ENCODE assay signal across 9 cellular contexts in the genomic region with DNA sequence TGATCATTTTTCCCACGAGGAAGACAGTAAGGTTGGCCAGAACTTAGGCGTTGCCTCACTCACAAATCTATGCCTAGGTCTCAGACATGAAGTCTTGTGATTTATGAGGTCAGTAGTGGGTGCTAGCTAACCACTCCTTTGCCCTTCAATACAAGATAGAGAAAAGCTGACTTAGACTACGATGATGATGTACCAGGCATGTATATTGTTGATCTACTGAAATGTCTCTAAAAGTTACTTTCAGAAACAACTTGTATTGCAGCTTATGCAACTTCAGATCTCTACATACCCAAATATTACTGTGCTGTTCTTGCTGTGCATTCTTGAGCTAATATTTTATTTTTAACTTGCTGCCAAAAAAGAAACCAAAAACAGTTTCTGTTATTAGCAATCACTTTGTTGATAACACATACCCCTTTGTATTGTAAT. TPM values are rescaled to one million over a fixed set of nuclear protein-coding genes. Genes with fewer than 3 reads are reported as not detected.
DNase-seq lines count a peak whose midpoint lies in the region; ATAC-seq and TF ChIP-seq lines count a peak whose summit lies in the region.
"Had no signal": no experiment of that assay in that cellular context is flagged by ENCODE, and none has a peak within 500 bp of the region (broad histone marks: within the 10 kb centered on the region; RNA-seq: fewer than 3 reads in every experiment).

No MANE protein-coding gene starts in this region.

- no peaks in the 10 kb centered on the region for H3K27me3 Mint-ChIP-seq in CD4-positive, CD25-positive, alpha-beta regulatory T cell

- H3K27ac Mint-ChIP-seq in CD4-positive, CD25-positive, alpha-beta regulatory T cell, result peak overlapping the region in 2 of 3 donors; percentile 44 to 45

- peaks cover 0 to 2% (median 0%) of the 10 kb centered on the region in 7 donors for H3K9me3 Mint-ChIP-seq in CD4-positive, CD25-positive, alpha-beta regulatory T cell

- H3K27ac ChIP-seq in CD4-positive, CD25-positive, alpha-beta regulatory T cell (ENCODE audit: insufficient read depth, low read length, poor library complexity, severe bottlenecking), result no peak overlapping the region

- no peak for TF ChIP-seq CTCF in fibroblast of villous mesenchyme (IDR thresholded peaks at IDR 0.05; ENCODE audit: insufficient read depth, low read depth, low read length)

- no peak for ATAC-seq in CD4-positive, CD25-positive, alpha-beta regulatory T cell (ENCODE audit: low read depth in 2 of 2)
- ATAC-seq in GM19467 (IDR thresholded peaks at IDR 0.05; ENCODE audit: unreplicated experiment) (peak; percentile 52), HG03354 (IDR thresholded peaks at IDR 0.05; ENCODE audit: poor library complexity, severe bottlenecking, unreplicated experiment) (peak; percentile 83), HG02852 (IDR thresholded peaks at IDR 0.05; ENCODE audit: unreplicated experiment) (no peak)

- H3K36me3 ChIP-seq in CD4-positive, CD25-positive, alpha-beta regulatory T cell (ENCODE audit: control insufficient read depth, insufficient read depth, low read length), result peaks cover 33% of the 10 kb centered on the region

- H3K4me3 Mint-ChIP-seq in CD4-positive, CD25-positive, alpha-beta regulatory T cell, result no peak overlapping the region

- no peaks in the 10 kb centered on the region for H3K9me3 ChIP-seq in CD4-positive, CD25-positive, alpha-beta regulatory T cell (ENCODE audit: control insufficient read depth in 2 of 2, low read length in 2 of 2)

- H3K4me1 ChIP-seq in CD4-positive, CD25-positive, alpha-beta regulatory T cell (ENCODE audit: control insufficient read depth, insufficient read depth, low read length, poor library complexity, severe bottlenecking), result no peaks in the 10 kb centered on the region

- H3K4me3 ChIP-seq in CD4-positive, CD25-positive, alpha-beta regulatory T cell (ENCODE audit: low read depth, low read length), result no peak overlapping the region
- no peak overlapping the region for H3K4me3 ChIP-seq in fibroblast of villous mesenchyme (ENCODE audit: low read depth, low read length)

- H3K36me3 Mint-ChIP-seq in CD4-positive, CD25-positive, alpha-beta regulatory T cell, result peaks cover 26% of the 10 kb centered on the region

- DNase-seq in CD4-positive, CD25-positive, alpha-beta regulatory T cell, result no peak
- DNase-seq in fibroblast of villous mesenchyme (ENCODE audit: low read depth), result peak; percentile 58
- DNase-seq in NCI-H2107 (lab: John Stamatoyannopoulos, UW), result no peak
- DNase-seq in stimulated activated CD4-positive, alpha-beta T cell treated with anti-CD3 and anti-CD28 coated beads, Interleukin-2, amount 100 ng/mL, for 24 hours, result no peak
- no peak for DNase-seq in DMS 273 (lab: John Stamatoyannopoulos, UW; ENCODE audit: unreplicated experiment)
- DNase-seq: activated gamma-delta T cell had no signal

- peaks cover 16 to 47% (median 39%) of the 10 kb centered on the region in 4 donors for H3K4me1 Mint-ChIP-seq in CD4-positive, CD25-positive, alpha-beta regulatory T cell

- H3K27me3 ChIP-seq in CD4-positive, CD25-positive, alpha-beta regulatory T cell (ENCODE audit: control insufficient read depth, insufficient read depth, low read length), result no peaks in the 10 kb centered on the region

RNA-seq across cellular contexts. Expression of gene MAPRE2, which starts 30.6 kb away (rescaled TPM):
- total RNA-seq in CD4-positive, CD25-positive, alpha-beta regulatory T cell, result 82.5 TPM
- 10 to 100 TPM; 62.2 to 74.3 (median 66.6) TPM for polyA plus RNA-seq in CD4-positive, CD25-positive, alpha-beta regulatory T cell
- 18.6 and 19.0 TPM in 2 replicates for total RNA-seq in fibroblast of villous mesenchyme

Comparison
In these comparisons a context has a peak if more than half of its experiments do, and no peak if none do; other contexts are left out.
1. ATAC-seq: peak in GM19467 (single experiment) and HG03354 (single experiment); none in CD4-positive, CD25-positive, alpha-beta regulatory T cell (0 of 2) and HG02852 (single experiment).